Comparison of ENCODE assay signal across 1 cellular context in the genomic region with DNA sequence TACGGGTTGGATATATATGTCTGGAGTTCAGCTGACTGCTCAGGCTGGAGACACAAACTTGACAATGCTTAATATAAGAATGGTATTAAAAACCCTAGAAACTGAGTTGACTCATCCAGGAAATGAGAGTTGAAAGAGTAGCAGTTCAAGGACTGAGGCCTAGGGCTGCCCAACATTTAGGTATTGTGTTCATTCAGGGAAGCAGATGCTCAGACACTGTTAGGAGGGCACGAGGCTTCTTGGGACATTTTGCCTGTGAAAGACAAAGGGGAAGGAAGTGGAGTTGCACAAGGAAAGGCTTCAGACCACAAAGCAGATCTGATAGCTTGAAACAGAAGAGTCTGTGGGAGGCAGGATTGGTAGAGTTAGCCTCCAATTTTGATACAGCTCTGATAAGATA.
TF ChIP-seq lines count a peak whose summit lies in the region.

No MANE protein-coding gene starts in this region.

TF ChIP-seq in SK-N-SH, 30 proteins besides CTCF, POLR2A, EP300 and RAD21 (continued from another document):
- TF ChIP-seq, protein P1, sequence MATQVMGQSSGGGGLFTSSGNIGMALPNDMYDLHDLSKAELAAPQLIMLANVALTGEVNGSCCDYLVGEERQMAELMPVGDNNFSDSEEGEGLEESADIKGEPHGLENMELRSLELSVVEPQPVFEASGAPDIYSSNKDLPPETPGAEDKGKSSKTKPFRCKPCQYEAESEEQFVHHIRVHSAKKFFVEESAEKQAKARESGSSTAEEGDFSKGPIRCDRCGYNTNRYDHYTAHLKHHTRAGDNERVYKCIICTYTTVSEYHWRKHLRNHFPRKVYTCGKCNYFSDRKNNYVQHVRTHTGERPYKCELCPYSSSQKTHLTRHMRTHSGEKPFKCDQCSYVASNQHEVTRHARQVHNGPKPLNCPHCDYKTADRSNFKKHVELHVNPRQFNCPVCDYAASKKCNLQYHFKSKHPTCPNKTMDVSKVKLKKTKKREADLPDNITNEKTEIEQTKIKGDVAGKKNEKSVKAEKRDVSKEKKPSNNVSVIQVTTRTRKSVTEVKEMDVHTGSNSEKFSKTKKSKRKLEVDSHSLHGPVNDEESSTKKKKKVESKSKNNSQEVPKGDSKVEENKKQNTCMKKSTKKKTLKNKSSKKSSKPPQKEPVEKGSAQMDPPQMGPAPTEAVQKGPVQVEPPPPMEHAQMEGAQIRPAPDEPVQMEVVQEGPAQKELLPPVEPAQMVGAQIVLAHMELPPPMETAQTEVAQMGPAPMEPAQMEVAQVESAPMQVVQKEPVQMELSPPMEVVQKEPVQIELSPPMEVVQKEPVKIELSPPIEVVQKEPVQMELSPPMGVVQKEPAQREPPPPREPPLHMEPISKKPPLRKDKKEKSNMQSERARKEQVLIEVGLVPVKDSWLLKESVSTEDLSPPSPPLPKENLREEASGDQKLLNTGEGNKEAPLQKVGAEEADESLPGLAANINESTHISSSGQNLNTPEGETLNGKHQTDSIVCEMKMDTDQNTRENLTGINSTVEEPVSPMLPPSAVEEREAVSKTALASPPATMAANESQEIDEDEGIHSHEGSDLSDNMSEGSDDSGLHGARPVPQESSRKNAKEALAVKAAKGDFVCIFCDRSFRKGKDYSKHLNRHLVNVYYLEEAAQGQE (IDR thresholded peaks at IDR 0.05; ENCODE audit: low read depth, low read length): no peak
- TF ChIP-seq JUND (IDR thresholded peaks at IDR 0.05): no peak
